16 cellular contexts compared by ENCODE assay signal in genomic region chr2:37891846-37892435, GRCh38. TPM values are rescaled to one million over a fixed set of nuclear protein-coding genes. Genes with fewer than 3 reads are reported as not detected.
DNase-seq lines count a peak whose midpoint lies in the region; ATAC-seq and TF ChIP-seq lines count a peak whose summit lies in the region.
"Had no signal": no experiment of that assay in that cellular context is flagged by ENCODE, and none has a peak within 500 bp of the region (broad histone marks: within the 10 kb centered on the region; RNA-seq: fewer than 3 reads in every experiment).

No MANE protein-coding gene starts in this region.

- ATAC-seq in activated CD8-positive, alpha-beta T cell treated with anti-CD3 and anti-CD28 coated beads, Interleukin-2, amount 10 ng/mL, durations not matched to agents 7 days and 5 days: no peak
- no peak for ATAC-seq in HG03280 (IDR thresholded peaks at IDR 0.05; ENCODE audit: unreplicated experiment)

- H3K36me3 Mint-ChIP-seq in CD14-positive monocyte: no peaks in the 10 kb centered on the region
- peaks cover 2% of the 10 kb centered on the region for H3K36me3 Mint-ChIP-seq in activated CD8-positive, alpha-beta T cell treated with anti-CD3 and anti-CD28 coated beads, Interleukin-2, amount 10 ng/mL, durations not matched to agents 7 days and 5 days (ENCODE audit: low read depth)

- H3K27me3 ChIP-seq in mononuclear cell (ENCODE audit: insufficient read depth, low read length): no peaks in the 10 kb centered on the region

- H3K27me3 Mint-ChIP-seq in CD14-positive monocyte (ENCODE audit: low read depth in 3 of 3): peaks cover 0 to 5% (median 1%) of the 10 kb centered on the region in 3 donors
- peaks cover 9% of the 10 kb centered on the region for H3K27me3 Mint-ChIP-seq in activated CD8-positive, alpha-beta T cell treated with anti-CD3 and anti-CD28 coated beads, Interleukin-2, amount 10 ng/mL, durations not matched to agents 7 days and 5 days (ENCODE audit: low read depth)

- H3K9me3 Mint-ChIP-seq in CD14-positive monocyte: peaks cover 0 to 2% (median 0%) of the 10 kb centered on the region in 7 donors
- H3K9me3 Mint-ChIP-seq in activated CD8-positive, alpha-beta T cell treated with anti-CD3 and anti-CD28 coated beads, Interleukin-2, amount 10 ng/mL, durations not matched to agents 7 days and 5 days (ENCODE audit: insufficient read depth): no peaks in the 10 kb centered on the region
- H3K9me3 Mint-ChIP-seq: nephron had no signal

- no peaks in the 10 kb centered on the region for H3K9me3 ChIP-seq in mononuclear cell (ENCODE audit: low read depth, low read length)

- intact Hi-C loops in CD14-positive monocyte (cut with micrococcal nuclease): loop anchor here (10.0 kb wide), 1 partner anchor 383 kb away; no protein-coding TSS in a partner anchor

- H3K4me1 ChIP-seq in mononuclear cell (ENCODE audit: insufficient read depth, low read length): peaks cover 63% of the 10 kb centered on the region

- H3K4me3 Mint-ChIP-seq in CD14-positive monocyte: peak overlapping the region; percentile 44 to 54
- peak overlapping the region; percentile 39 for H3K4me3 Mint-ChIP-seq in activated CD8-positive, alpha-beta T cell treated with anti-CD3 and anti-CD28 coated beads, Interleukin-2, amount 10 ng/mL, durations not matched to agents 7 days and 5 days
- H3K4me3 Mint-ChIP-seq: nephron had no signal

- POLR2A ChIA-PET in activated CD8-positive, alpha-beta T cell treated with anti-CD3 and anti-CD28 coated beads, Interleukin-2, amount 10 ng/mL, durations not matched to agents 7 days and 5 days (lab: Charles Lee): no interaction called here

- DNase-seq in CD14-positive monocyte (ENCODE audit: low spot score) (no peak), GM19240 (ENCODE audit: insufficient read length, low spot score) (peak; percentile 37), NCI-H82 (lab: John Stamatoyannopoulos, UW) (no peak), NCI-H82 treated with DMSO at 0.1 percent for 48 hours (lab: John Stamatoyannopoulos, UW; ENCODE audit: unreplicated experiment) (no peak), DMS153 (lab: John Stamatoyannopoulos, UW) (no peak)
- DNase-seq in activated CD8-positive, alpha-beta T cell treated with anti-CD3 and anti-CD28 coated beads, Interleukin-2, amount 10 ng/mL, durations not matched to agents 7 days and 5 days: no peak
- DNase-seq: activated CD4-positive, alpha-beta T cell treated with anti-CD3 and anti-CD28 coated beads, Interleukin-2, amount 50 U/mL, for 48 hours; activated naive CD4-positive, alpha-beta T cell treated with anti-CD3 and anti-CD28 coated beads, Interleukin-2, amount 50 U/mL, for 16 hours; C1 segment of cervical spinal cord; cerebellar nuclear complex; left cardiac atrium; NCI-H524; stimulated activated CD4-positive, alpha-beta T cell treated with anti-CD3 and anti-CD28 coated beads, Interleukin-2, amount 100 ng/mL, for 24 hours had no signal

- CTCF ChIA-PET in activated CD8-positive, alpha-beta T cell treated with anti-CD3 and anti-CD28 coated beads, Interleukin-2, amount 10 ng/mL, durations not matched to agents 7 days and 5 days (lab: Charles Lee): interaction anchor here (0.8 to 3.9 kb wide), 11 partner anchors 8 to 616 kb away, joined by 3 to 23 read pairs (median 4); no protein-coding TSS in a partner anchor

- H3K27ac Mint-ChIP-seq in CD14-positive monocyte: peak overlapping the region; percentile 52 to 92 (median 87)
- H3K27ac Mint-ChIP-seq in activated CD8-positive, alpha-beta T cell treated with anti-CD3 and anti-CD28 coated beads, Interleukin-2, amount 10 ng/mL, durations not matched to agents 7 days and 5 days: peak overlapping the region; percentile 88
- H3K27ac Mint-ChIP-seq: nephron had no signal

- no peak for TF ChIP-seq CTCF in CD14-positive monocyte (IDR thresholded peaks at IDR 0.05)

- H3K4me3 ChIP-seq in mononuclear cell (ENCODE audit: low read length): peak overlapping the region; percentile 3

- peaks cover 69% of the 10 kb centered on the region for H3K4me1 Mint-ChIP-seq in CD14-positive monocyte
- peaks cover 32% of the 10 kb centered on the region for H3K4me1 Mint-ChIP-seq in activated CD8-positive, alpha-beta T cell treated with anti-CD3 and anti-CD28 coated beads, Interleukin-2, amount 10 ng/mL, durations not matched to agents 7 days and 5 days (ENCODE audit: low read depth)

RNA-seq across cellular contexts. Expression of gene RMDN2, which starts 33.1 kb away (rescaled TPM):
- 10 to 100 TPM; 10.7 to 14.3 TPM for polyA plus RNA-seq in CD14-positive monocyte
- total RNA-seq in activated CD8-positive, alpha-beta T cell treated with anti-CD3 and anti-CD28 coated beads, Interleukin-2, amount 10 ng/mL, durations not matched to agents 7 days and 5 days: 1 to 10 TPM; 1.9 to 2.2 TPM
- total RNA-seq in mononuclear cell: 9.6 TPM
